In genomic region chr2:190909680-190910079, GRCh38 we compare ENCODE assay signal across 15 cellular contexts. TPM values are rescaled to one million over a fixed set of nuclear protein-coding genes. Genes with fewer than 3 reads are reported as not detected.
DNase-seq lines count a peak whose midpoint lies in the region; TF ChIP-seq lines count a peak whose summit lies in the region.
"Had no signal": no experiment of that assay in that cellular context is flagged by ENCODE, and none has a peak within 500 bp of the region (broad histone marks: within the 10 kb centered on the region; RNA-seq: fewer than 3 reads in every experiment).

No MANE protein-coding gene starts in this region.

- peaks cover 33% of the 10 kb centered on the region for H3K4me1 Mint-ChIP-seq in activated T-helper 2 cell treated with anti-CD3 and anti-CD28 coated beads, Interferon-gamma antibody, Interleukin-2, Interleukin-4, amounts not matched to agents 10 μg/mL and 5 μg/mL and 100 μg/mL, durations not matched to agents 14 hours and 24 hours and 36 hours (ENCODE audit: low read depth)

- no peak for TF ChIP-seq CTCF in PC-9 (conservative IDR thresholded peaks at IDR 0.05)
- no peak for TF ChIP-seq CTCF in OCI-LY7 (conservative IDR thresholded peaks at IDR 0.05; ENCODE audit: low read length)

- CTCF ChIA-PET in PC-9 (lab: Charles Lee), result no interaction called here
- CTCF ChIA-PET in OCI-LY7 (lab: Charles Lee; ENCODE audit: unreplicated experiment), result no interaction called here

- BruUV-seq in PC-9 (replicated peaks; lab: Mats Ljungman, UMichigan) (no TSS peak), OCI-LY7 (replicated peaks; lab: Mats Ljungman, UMichigan) (no TSS peak)

- intact Hi-C loops in PC-9 (cut with micrococcal nuclease; ENCODE audit: unreplicated experiment), result no loop called here
- intact Hi-C loops in activated T-helper 2 cell treated with anti-CD3 and anti-CD28 coated beads, Interferon-gamma antibody, Interleukin-2, Interleukin-4, amounts not matched to agents 10 μg/mL and 5 μg/mL and 100 μg/mL, durations not matched to agents 14 hours and 24 hours and 36 hours (cut with micrococcal nuclease), result loop anchor here (2.0 to 5.0 kb wide), 4 partner anchors 38 to 191 kb away; no protein-coding TSS in a partner anchor
- intact Hi-C loops in OCI-LY7 (cut with micrococcal nuclease; ENCODE audit: unreplicated experiment), result no loop called here

- H3K4me2 ChIP-seq in PC-9 (no peak overlapping the region), mesenchymal stem cell (ENCODE audit: low read length, poor library complexity, severe bottlenecking) (no peak overlapping the region), OCI-LY7 (ENCODE audit: low read length) (no peak overlapping the region)
- H3K4me2 ChIP-seq: BLaER1 treated with 17β-estradiol and CSF1 and Interleukin-3, amounts not matched to agents 10 nM and 100 nM; KMS-11 had no signal

- H3K9me3 Mint-ChIP-seq in activated T-helper 2 cell treated with anti-CD3 and anti-CD28 coated beads, Interferon-gamma antibody, Interleukin-2, Interleukin-4, amounts not matched to agents 10 μg/mL and 5 μg/mL and 100 μg/mL, durations not matched to agents 14 hours and 24 hours and 36 hours, result no peaks in the 10 kb centered on the region
- H3K9me3 Mint-ChIP-seq: CD8-positive, alpha-beta T cell had no signal

- H3K27ac Mint-ChIP-seq in activated T-helper 2 cell treated with anti-CD3 and anti-CD28 coated beads, Interferon-gamma antibody, Interleukin-2, Interleukin-4, amounts not matched to agents 10 μg/mL and 5 μg/mL and 100 μg/mL, durations not matched to agents 14 hours and 24 hours and 36 hours, result peak overlapping the region; percentile 7
- H3K27ac Mint-ChIP-seq: CD8-positive, alpha-beta T cell had no signal

- H2BK15ac ChIP-seq in mesenchymal stem cell (ENCODE audit: low read depth, poor library complexity, severe bottlenecking), result no peak overlapping the region

- whole genome bisulfite sequencing in mesenchymal stem cell, result 100% methylated on average over 1 of the region's 2 CpGs

- H3K9me3 ChIP-seq in PC-9 (ENCODE audit: insufficient read depth, low read depth) (no peaks in the 10 kb centered on the region), mesenchymal stem cell (ENCODE audit: control insufficient read depth, low read length) (no peaks in the 10 kb centered on the region), OCI-LY7 (ENCODE audit: low read length) (no peaks in the 10 kb centered on the region)
- H3K9me3 ChIP-seq: BLaER1 treated with 17β-estradiol and CSF1 and Interleukin-3, amounts not matched to agents 10 nM and 100 nM had no signal

- H3K4ac ChIP-seq in mesenchymal stem cell (ENCODE audit: low read depth in 1 of 2, low read length in 2 of 2), result no peak overlapping the region

- H2BK12ac ChIP-seq in mesenchymal stem cell (ENCODE audit: low read length in 2 of 2), result peak overlapping the region in 1 of 2 experiments; percentile 52

- DNase-seq in PC-9, result no peak
- DNase-seq in activated T-helper 2 cell treated with anti-CD3 and anti-CD28 coated beads, Interferon-gamma antibody, Interleukin-2, Interleukin-4, amounts not matched to agents 10 μg/mL and 5 μg/mL and 100 μg/mL, durations not matched to agents 14 hours and 24 hours and 36 hours (ENCODE audit: low spot score), result no peak
- no peak for DNase-seq in mesenchymal stem cell
- DNase-seq in NCI-H146 treated with DMSO at 0.1 percent for 48 hours (lab: John Stamatoyannopoulos, UW; ENCODE audit: unreplicated experiment), result no peak
- no peak for DNase-seq in GM19240 (ENCODE audit: insufficient read length, low spot score)
- no peak for DNase-seq in OCI-LY7 (ENCODE audit: low spot score)
- no peak for DNase-seq in iPS-NIHi11 (ENCODE audit: low spot score)
- DNase-seq: CD8-positive, alpha-beta T cell; NCI-H1048; NCI-H1436 treated with DMSO at 0.1 percent for 48 hours; NCI-H2029 treated with DMSO at 0.1 percent for 48 hours; SHP77 treated with DMSO at 0.1 percent for 48 hours had no signal

- H3K79me1 ChIP-seq in mesenchymal stem cell (replicated peaks; ENCODE audit: low read length, poor library complexity, severe bottlenecking), result peaks cover 3% of the 10 kb centered on the region

- POLR2A ChIA-PET in PC-9 (lab: Charles Lee; ENCODE audit: unreplicated experiment) (no interaction called here), OCI-LY7 (lab: Charles Lee) (no interaction called here)

- H3F3A ChIP-seq in PC-9 (ENCODE audit: insufficient read depth, low read depth), result peaks cover 8% of the 10 kb centered on the region

- peaks cover 16% of the 10 kb centered on the region; the same call in 1 of the 2 replicates for H3K36me3 ChIP-seq in ACC112 (ENCODE audit: insufficient read depth, low read length)
- H3K36me3 ChIP-seq in PC-9 (ENCODE audit: low read depth), result peaks cover 3% of the 10 kb centered on the region; the same call in 1 of the 2 replicates
- H3K36me3 ChIP-seq in mesenchymal stem cell (ENCODE audit: control insufficient read depth in 1 of 2, insufficient read depth in 2 of 2, low read depth in 1 of 2, low read length in 2 of 2), result peaks cover 10 to 77% of the 10 kb centered on the region in 2 experiments
- peaks cover 80% of the 10 kb centered on the region for H3K36me3 ChIP-seq in OCI-LY7 (ENCODE audit: insufficient read depth, low read length)

- peaks cover 65% of the 10 kb centered on the region for H3K36me3 Mint-ChIP-seq in activated T-helper 2 cell treated with anti-CD3 and anti-CD28 coated beads, Interferon-gamma antibody, Interleukin-2, Interleukin-4, amounts not matched to agents 10 μg/mL and 5 μg/mL and 100 μg/mL, durations not matched to agents 14 hours and 24 hours and 36 hours (ENCODE audit: low read depth)

- no peaks in the 10 kb centered on the region for H3K27me3 Mint-ChIP-seq in activated T-helper 2 cell treated with anti-CD3 and anti-CD28 coated beads, Interferon-gamma antibody, Interleukin-2, Interleukin-4, amounts not matched to agents 10 μg/mL and 5 μg/mL and 100 μg/mL, durations not matched to agents 14 hours and 24 hours and 36 hours (ENCODE audit: low read depth)

- H3K4me1 ChIP-seq in ACC112 (ENCODE audit: control insufficient read depth, insufficient read depth, low read length, unreplicated experiment) (peaks cover 32% of the 10 kb centered on the region), PC-9 (replicated peaks; ENCODE audit: insufficient read depth) (no peaks in the 10 kb centered on the region), mesenchymal stem cell (ENCODE audit: control insufficient read depth, insufficient read depth, low read depth, low read length) (peaks cover 6% of the 10 kb centered on the region), OCI-LY7 (ENCODE audit: insufficient read depth, low read length, poor library complexity, severe bottlenecking) (no peaks in the 10 kb centered on the region)
- H3K4me1 ChIP-seq: BLaER1 treated with 17β-estradiol and CSF1 and Interleukin-3, amounts not matched to agents 10 nM and 100 nM had no signal

- no peak overlapping the region for H2AK5ac ChIP-seq in mesenchymal stem cell (ENCODE audit: low read length, severe bottlenecking)

- peak overlapping the region; percentile 48; the same call in 1 of the 2 replicates for H3K27ac ChIP-seq in ACC112 (ENCODE audit: low read depth, low read length)
- 0 out of 2 replicates have a peak overlapping the region, but pooled peaks have one; percentile 26 for H3K27ac ChIP-seq in PC-9
- H3K27ac ChIP-seq in mesenchymal stem cell (ENCODE audit: low read length, poor library complexity, severe bottlenecking), result peak overlapping the region; percentile 67
- H3K27ac ChIP-seq in OCI-LY7 (ENCODE audit: low read depth, low read length, poor library complexity, severe bottlenecking), result no peak overlapping the region
- H3K27ac ChIP-seq: BLaER1 treated with 17β-estradiol and CSF1 and Interleukin-3, amounts not matched to agents 10 nM and 100 nM; KMS-11 had no signal

- H3K9me2 ChIP-seq in PC-9 (ENCODE audit: insufficient read depth) (no peaks in the 10 kb centered on the region), OCI-LY7 (ENCODE audit: insufficient read depth, low read length) (no peaks in the 10 kb centered on the region)

- no peak overlapping the region for H3K18ac ChIP-seq in mesenchymal stem cell (ENCODE audit: low read depth in 1 of 2, low read length in 2 of 2)

- H3K4me3 ChIP-seq in ACC112 (ENCODE audit: low read depth, low read length) (no peak overlapping the region), PC-9 (no peak overlapping the region), mesenchymal stem cell (ENCODE audit: insufficient read depth in 1 of 2, low read depth in 1 of 2, low read length in 2 of 2) (no peak overlapping the region), OCI-LY7 (ENCODE audit: low read depth, low read length, poor library complexity, severe bottlenecking) (no peak overlapping the region)
- H3K4me3 ChIP-seq: BLaER1 treated with 17β-estradiol and CSF1 and Interleukin-3, amounts not matched to agents 10 nM and 100 nM had no signal

- H4K8ac ChIP-seq in mesenchymal stem cell (ENCODE audit: low read length), result peak overlapping the region; percentile 77

- H3K4me3 Mint-ChIP-seq in activated T-helper 2 cell treated with anti-CD3 and anti-CD28 coated beads, Interferon-gamma antibody, Interleukin-2, Interleukin-4, amounts not matched to agents 10 μg/mL and 5 μg/mL and 100 μg/mL, durations not matched to agents 14 hours and 24 hours and 36 hours (ENCODE audit: low read depth), result no peak overlapping the region
- H3K4me3 Mint-ChIP-seq: CD8-positive, alpha-beta T cell had no signal

- H3K27me3 ChIP-seq in ACC112 (ENCODE audit: insufficient read depth, low read length) (no peaks in the 10 kb centered on the region), PC-9 (ENCODE audit: insufficient read depth, low read depth) (no peaks in the 10 kb centered on the region), mesenchymal stem cell (ENCODE audit: control insufficient read depth in 1 of 2, insufficient read depth in 1 of 2, low read length in 2 of 2) (no peaks in the 10 kb centered on the region)
- H3K27me3 ChIP-seq: BLaER1 treated with 17β-estradiol and CSF1 and Interleukin-3, amounts not matched to agents 10 nM and 100 nM had no signal

- no peak overlapping the region for H2BK5ac ChIP-seq in mesenchymal stem cell (ENCODE audit: low read depth, low read length, poor library complexity, severe bottlenecking)

- no peak overlapping the region for H3K23ac ChIP-seq in mesenchymal stem cell (ENCODE audit: low read length in 2 of 2)

- no peak overlapping the region for H4K91ac ChIP-seq in mesenchymal stem cell (ENCODE audit: low read length)

- H3K79me2 ChIP-seq in ACC112 (ENCODE audit: control insufficient read depth, insufficient read depth, low read length, unreplicated experiment) (no peaks in the 10 kb centered on the region), PC-9 (ENCODE audit: low read depth) (no peaks in the 10 kb centered on the region; the same call in 1 of the 2 replicates), OCI-LY7 (ENCODE audit: insufficient read depth, low read depth, low read length) (no peaks in the 10 kb centered on the region)

- no peak overlapping the region for H3K9ac ChIP-seq in mesenchymal stem cell (ENCODE audit: low read length)
- H3K9ac ChIP-seq: BLaER1 treated with 17β-estradiol and CSF1 and Interleukin-3, amounts not matched to agents 10 nM and 100 nM; KMS-11 had no signal

- no peak overlapping the region for H3K14ac ChIP-seq in mesenchymal stem cell (ENCODE audit: low read length in 2 of 2)

- H4K20me1 ChIP-seq in PC-9 (ENCODE audit: insufficient read depth) (no peaks in the 10 kb centered on the region), OCI-LY7 (ENCODE audit: insufficient read depth, low read length) (no peaks in the 10 kb centered on the region)

- H2AFZ ChIP-seq in ACC112 (ENCODE audit: low read length, unreplicated experiment) (no peak overlapping the region), PC-9 (no peak overlapping the region), mesenchymal stem cell (ENCODE audit: low read depth, low read length) (no peak overlapping the region), OCI-LY7 (ENCODE audit: low read length) (no peak overlapping the region)

- H2BK120ac ChIP-seq in mesenchymal stem cell (ENCODE audit: low read depth, low read length), result peak overlapping the region; percentile 19

RNA-seq across cellular contexts. Expression of gene GLS, which starts 29.1 kb away (rescaled TPM):
- total RNA-seq in PC-9 (2021) (66.4 and 68.5 TPM in 2 replicates), OCI-LY7 (2022) (93.1 and 103 TPM in 2 replicates)
- 195 and 201 TPM in 2 replicates for total RNA-seq in activated T-helper 2 cell treated with anti-CD3 and anti-CD28 coated beads, Interferon-gamma antibody, Interleukin-2, Interleukin-4, amounts not matched to agents 10 μg/mL and 5 μg/mL and 100 μg/mL, durations not matched to agents 14 hours and 24 hours and 36 hours
- 33.6 TPM for polyA plus RNA-seq in mesenchymal stem cell (2013, experiment 1 of 2)
- 34.7 TPM for polyA plus RNA-seq in mesenchymal stem cell (2013, experiment 2 of 2)
- total RNA-seq in OCI-LY7 (2014; rRNA removed; shearing (Covaris generic)), result 82.0 and 102 TPM in 2 replicates
